16 cellular contexts compared by ENCODE assay signal in the genomic region with DNA sequence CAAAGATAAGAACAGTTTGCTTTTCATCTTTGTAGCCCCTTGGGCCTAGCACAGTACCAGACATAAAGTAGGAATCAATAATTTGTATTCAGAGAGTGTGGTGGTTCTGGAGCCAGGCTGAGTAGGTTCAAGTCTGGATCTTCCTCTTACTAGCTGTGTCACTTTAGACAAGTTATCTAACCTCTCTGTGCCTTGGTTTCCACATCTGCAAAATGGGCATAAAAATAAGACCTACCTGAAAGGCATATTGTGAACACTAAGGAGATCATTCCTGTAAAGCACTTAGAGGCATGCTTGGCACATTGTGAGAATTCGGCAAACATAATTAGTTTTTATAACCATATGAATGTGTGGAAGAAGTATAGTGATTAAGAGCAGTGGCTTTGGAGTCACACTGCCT.
"Had no signal": no experiment of that assay in that cellular context is flagged by ENCODE, and none has a peak within 500 bp of the region (broad histone marks: within the 10 kb centered on the region; RNA-seq: fewer than 3 reads in every experiment).

No MANE protein-coding gene starts in this region.

- FAIRE-seq: colon, kidney, small intestine had no signal

- H3K4me3 ChIP-seq: esophagus squamous epithelium, lung, tibial artery, upper lobe of right lung had no signal

- H3K27ac ChIP-seq: neutrophil had no signal

- H3K27me3 ChIP-seq: esophagus squamous epithelium, neutrophil, tibial artery, upper lobe of right lung had no signal

- ATAC-seq: naive thymus-derived CD8-positive, alpha-beta T cell had no signal

- H3K4me3 Mint-ChIP-seq: dendritic cell treated with granulocyte-macrophage colony-stimulating factor and Interleukin-4, amounts not matched to agents 40 ng/mL and 50 ng/mL, for 4 days; naive thymus-derived CD8-positive, alpha-beta T cell had no signal

- DNase-seq: esophagus squamous epithelium; foreskin fibroblast; kidney; left cardiac atrium; left ventricle myocardium superior; mesendoderm; naive thymus-derived CD8-positive, alpha-beta T cell; small intestine; stimulated activated CD4-positive, alpha-beta T cell treated with anti-CD3 and anti-CD28 coated beads, Interleukin-12 subunit alpha, Interleukin-12 subunit beta, amount 100 ng/mL, for 4 hours; stimulated activated naive CD4-positive, alpha-beta T cell treated with Interleukin-2 at 50 U/mL for 16 hours; tibial artery; upper lobe of right lung had no signal

- H3K27me3 Mint-ChIP-seq: dendritic cell treated with granulocyte-macrophage colony-stimulating factor and Interleukin-4, amounts not matched to agents 40 ng/mL and 50 ng/mL, for 4 days; naive thymus-derived CD8-positive, alpha-beta T cell had no signal

- H3K9me3 ChIP-seq: esophagus squamous epithelium, neutrophil, tibial artery, upper lobe of right lung had no signal

- H3K36me3 ChIP-seq: esophagus squamous epithelium, neutrophil, tibial artery, upper lobe of right lung had no signal

- H3K9me3 Mint-ChIP-seq: dendritic cell treated with granulocyte-macrophage colony-stimulating factor and Interleukin-4, amounts not matched to agents 40 ng/mL and 50 ng/mL, for 4 days; naive thymus-derived CD8-positive, alpha-beta T cell had no signal
